Comparison of ENCODE assay signal across 12 cellular contexts in genomic region chr17:35892091-35892637, GRCh38. TPM values are rescaled to one million over a fixed set of nuclear protein-coding genes. Genes with fewer than 3 reads are reported as not detected.
DNase-seq lines count a peak whose midpoint lies in the region; ATAC-seq and TF ChIP-seq lines count a peak whose summit lies in the region.
"Had no signal": no experiment of that assay in that cellular context is flagged by ENCODE, and none has a peak within 500 bp of the region (broad histone marks: within the 10 kb centered on the region; RNA-seq: fewer than 3 reads in every experiment).

No MANE protein-coding gene starts in this region.

- DNase-seq in SIG-M5 treated with dmso at 0.1 percent for 504 hours (lab: John Stamatoyannopoulos, UW; ENCODE audit: unreplicated experiment): peak; percentile 60
- no peak for DNase-seq in SIG-M5 (lab: John Stamatoyannopoulos, UW)
- peak; percentile 85 for DNase-seq in activated CD8-positive, alpha-beta memory T cell treated with anti-CD3 and anti-CD28 coated beads for 24 hours
- peak; percentile 17 for DNase-seq in fibroblast of villous mesenchyme (ENCODE audit: low read depth)
- peak; percentile 41 for DNase-seq in stimulated activated CD8-positive, alpha-beta memory T cell treated with anti-CD3 and anti-CD28 coated beads, Interleukin-7, amount 100 ng/mL, for 24 hours (ENCODE audit: low read depth)
- no peak for DNase-seq in Right ventricle myocardium inferior (ENCODE audit: missing footprints)
- no peak for DNase-seq in globus pallidus (ENCODE audit: low spot score)
- DNase-seq in superior temporal gyrus (ENCODE audit: extremely low spot score): no peak
- DNase-seq: H9, naive B cell had no signal

- intact Hi-C loops in Right ventricle myocardium inferior (cut with DNase I): no loop called here

- H3K4me3 ChIP-seq in fibroblast of villous mesenchyme (ENCODE audit: low read depth, low read length): no peak overlapping the region
- H3K4me3 ChIP-seq: A549 had no signal

- ATAC-seq in Right ventricle myocardium inferior: no peak

- no peak for TF ChIP-seq CTCF in fibroblast of villous mesenchyme (IDR thresholded peaks at IDR 0.05; ENCODE audit: insufficient read depth, low read depth, low read length)

RNA-seq across cellular contexts. Expression of gene CCL5, which starts 12.0 kb away (rescaled TPM):
- under 0.01 TPM in 1 of 2 replicates, not detected in the other for total RNA-seq in fibroblast of villous mesenchyme
- total RNA-seq in Right ventricle myocardium inferior: 1.7 TPM
- total RNA-seq: fibroblast of lung, H9 had no signal

RNA-seq across cellular contexts. Expression of gene HEATR9, which starts 23.5 kb away (rescaled TPM):
- total RNA-seq in fibroblast of villous mesenchyme: not detected in 2 replicates
- not detected for total RNA-seq in Right ventricle myocardium inferior
- total RNA-seq: fibroblast of lung, H9 had no signal

RNA-seq across cellular contexts. Expression of gene RDM1, which starts 38.4 kb away (rescaled TPM):
- total RNA-seq in fibroblast of villous mesenchyme (0.32 and 0.43 TPM in 2 replicates), Right ventricle myocardium inferior (not detected)

RNA-seq across cellular contexts. Expression of gene LYZL6, which starts 51.3 kb away (rescaled TPM):
- total RNA-seq in fibroblast of villous mesenchyme (not detected in 2 replicates), Right ventricle myocardium inferior (not detected)
- total RNA-seq: fibroblast of lung, H9 had no signal

Comparison
In these comparisons a context has a peak if more than half of its experiments do, and no peak if none do; other contexts are left out.
1. DNase-seq: peak in SIG-M5 treated with dmso at 0.1 percent for 504 hours (single experiment), activated CD8-positive, alpha-beta memory T cell treated with anti-CD3 and anti-CD28 coated beads for 24 hours (single experiment), fibroblast of villous mesenchyme (single experiment) and stimulated activated CD8-positive, alpha-beta memory T cell treated with anti-CD3 and anti-CD28 coated beads, Interleukin-7, amount 100 ng/mL, for 24 hours (single experiment); none in SIG-M5 (single experiment), Right ventricle myocardium inferior (single experiment), globus pallidus (single experiment) and superior temporal gyrus (single experiment).